1 cellular context compared by ENCODE assay signal in genomic region chr5:23721336-23721735, GRCh38.
TF ChIP-seq lines count a peak whose summit lies in the region.

No MANE protein-coding gene starts in this region.

TF ChIP-seq in GM12878, 131 proteins besides CTCF, POLR2A, EP300 and RAD21 (continued from another document):
- TF ChIP-seq ZNF687 (IDR thresholded peaks at IDR 0.05) (no peak), CBX3 (IDR thresholded peaks at IDR 0.05; ENCODE audit: borderline replicate concordance, low read depth) (no peak), JUND (IDR thresholded peaks at IDR 0.05; ENCODE audit: low read depth, low read length) (no peak), MTA3 (IDR thresholded peaks at IDR 0.05; ENCODE audit: borderline replicate concordance, low read length) (no peak), CREB1 (IDR thresholded peaks at IDR 0.05; ENCODE audit: low read depth) (no peak)
